22 cellular contexts compared by ENCODE assay signal in genomic region chr15:71682051-71682450, GRCh38.
DNase-seq lines count a peak whose midpoint lies in the region; ATAC-seq and TF ChIP-seq lines count a peak whose summit lies in the region.
"Had no signal": no experiment of that assay in that cellular context is flagged by ENCODE, and none has a peak within 500 bp of the region (broad histone marks: within the 10 kb centered on the region; RNA-seq: fewer than 3 reads in every experiment).

No MANE protein-coding gene starts in this region.

- H4K91ac ChIP-seq in IMR-90 (ENCODE audit: insufficient read depth, low read depth, low read length): no peak overlapping the region
- H4K91ac ChIP-seq in mesenchymal stem cell (ENCODE audit: low read length): no peak overlapping the region

- no peak overlapping the region for H2BK5ac ChIP-seq in IMR-90 (ENCODE audit: low read depth, low read length, poor library complexity, severe bottlenecking)
- H2BK5ac ChIP-seq in mesenchymal stem cell (ENCODE audit: low read depth, low read length, poor library complexity, severe bottlenecking): no peak overlapping the region

- peak overlapping the region in 1 of 2 experiments; percentile 19; a peak in 1 of 4 replicates for H4K8ac ChIP-seq in IMR-90 (ENCODE audit: low read depth in 2 of 2, low read length in 2 of 2)
- H4K8ac ChIP-seq in mesenchymal stem cell (ENCODE audit: low read length): no peak overlapping the region

- H3K36me3 ChIP-seq in left ventricle myocardium inferior (no peaks in the 10 kb centered on the region), IMR-90 (ENCODE audit: control insufficient read depth, insufficient read depth, low read length) (no peaks in the 10 kb centered on the region), mesenchymal stem cell (ENCODE audit: control insufficient read depth in 1 of 2, insufficient read depth in 2 of 2, low read depth in 1 of 2, low read length in 2 of 2) (no peaks in the 10 kb centered on the region), vagina (no peaks in the 10 kb centered on the region), lower lobe of right lung (no peaks in the 10 kb centered on the region)
- H3K36me3 ChIP-seq: BE2C; BLaER1 treated with 17β-estradiol and CSF1 and Interleukin-3, amounts not matched to agents 10 nM and 100 nM had no signal

- no peak overlapping the region for H4K5ac ChIP-seq in IMR-90 (ENCODE audit: low read depth, low read length)

- in situ Hi-C loops in IMR-90 (cut with MboI; ENCODE audit: low sequenced_read_pairs): no loop called here

- 0 out of 2 replicates have a peak overlapping the region, but pooled peaks have one; percentile 28 for H3K4ac ChIP-seq in IMR-90 (ENCODE audit: low read depth, low read length)
- H3K4ac ChIP-seq in mesenchymal stem cell (ENCODE audit: low read depth in 1 of 2, low read length in 2 of 2): no peak overlapping the region

- H3K9me3 ChIP-seq in left ventricle myocardium inferior (replicated peaks): no peaks in the 10 kb centered on the region
- H3K9me3 ChIP-seq in IMR-90 (ENCODE audit: control insufficient read depth, insufficient read depth, low read length): no peaks in the 10 kb centered on the region
- no peaks in the 10 kb centered on the region for H3K9me3 ChIP-seq in mesenchymal stem cell (ENCODE audit: control insufficient read depth, low read length)
- H3K9me3 ChIP-seq in vagina: no peaks in the 10 kb centered on the region
- no peaks in the 10 kb centered on the region for H3K9me3 ChIP-seq in lower lobe of right lung
- H3K9me3 ChIP-seq: BE2C; BLaER1 treated with 17β-estradiol and CSF1 and Interleukin-3, amounts not matched to agents 10 nM and 100 nM had no signal

- 0 out of 2 replicates have a peak overlapping the region, but pooled peaks have one; percentile 50 for H3K14ac ChIP-seq in IMR-90 (replicated peaks; ENCODE audit: low read depth, low read length)
- H3K14ac ChIP-seq in mesenchymal stem cell (ENCODE audit: low read length in 2 of 2): no peak overlapping the region

- H4K20me1 ChIP-seq in IMR-90 (ENCODE audit: insufficient read depth, low read length): no peaks in the 10 kb centered on the region; the same call in 1 of the 2 replicates
- H4K20me1 ChIP-seq: BLaER1 treated with 17β-estradiol and CSF1 and Interleukin-3, amounts not matched to agents 10 nM and 100 nM had no signal

- peak overlapping the region; percentile 50; the same call in 1 of the 2 replicates for H2AK5ac ChIP-seq in IMR-90 (ENCODE audit: low read depth, low read length)
- H2AK5ac ChIP-seq in mesenchymal stem cell (ENCODE audit: low read length, severe bottlenecking): peak overlapping the region; percentile 88

- H3K4me1 ChIP-seq in left ventricle myocardium inferior (peaks cover 47% of the 10 kb centered on the region), IMR-90 (ENCODE audit: control insufficient read depth, insufficient read depth, low read length) (peaks cover 14% of the 10 kb centered on the region), mesenchymal stem cell (ENCODE audit: control insufficient read depth, insufficient read depth, low read depth, low read length) (peaks cover 4% of the 10 kb centered on the region), vagina (peaks cover 60% of the 10 kb centered on the region), lower lobe of right lung (peaks cover 18% of the 10 kb centered on the region)
- H3K4me1 ChIP-seq: BE2C had no signal

- H3K79me1 ChIP-seq in IMR-90 (ENCODE audit: low read depth in 1 of 2, low read length in 2 of 2) (peaks cover 3 to 8% of the 10 kb centered on the region in 2 experiments; a peak in 2 of 4 replicates), mesenchymal stem cell (replicated peaks; ENCODE audit: low read length, poor library complexity, severe bottlenecking) (peaks cover under 1% of the 10 kb centered on the region)

- TF ChIP-seq CTCF in left ventricle myocardium inferior (IDR thresholded peaks at IDR 0.05; ENCODE audit: borderline replicate concordance): no peak
- no peak for TF ChIP-seq CTCF in IMR-90 (conservative IDR thresholded peaks at IDR 0.05; ENCODE audit: low read depth, low read length)
- TF ChIP-seq CTCF in vagina (IDR thresholded peaks at IDR 0.05): no peak
- TF ChIP-seq CTCF in lower lobe of right lung (IDR thresholded peaks at IDR 0.05): no peak

- H2AFZ ChIP-seq in IMR-90 (replicated peaks; ENCODE audit: low read length, poor library complexity): no peak overlapping the region
- H2AFZ ChIP-seq in mesenchymal stem cell (ENCODE audit: low read depth, low read length): no peak overlapping the region

- peak overlapping the region; percentile 17 for H3K27ac ChIP-seq in left ventricle myocardium inferior (replicated peaks)
- H3K27ac ChIP-seq in IMR-90 (ENCODE audit: insufficient read depth, low read length): no peak overlapping the region
- H3K27ac ChIP-seq in mesenchymal stem cell (ENCODE audit: low read length, poor library complexity, severe bottlenecking): no peak overlapping the region
- peak overlapping the region; percentile 66 for H3K27ac ChIP-seq in vagina
- H3K27ac ChIP-seq in lower lobe of right lung: no peak overlapping the region
- H3K27ac ChIP-seq: 22Rv1; BLaER1 treated with 17β-estradiol and CSF1 and Interleukin-3, amounts not matched to agents 10 nM and 100 nM had no signal

- H3K4me2 ChIP-seq in IMR-90 (ENCODE audit: low read depth, low read length): no peak overlapping the region
- no peak overlapping the region for H3K4me2 ChIP-seq in mesenchymal stem cell (ENCODE audit: low read length, poor library complexity, severe bottlenecking)
- H3K4me2 ChIP-seq: BLaER1 treated with 17β-estradiol and CSF1 and Interleukin-3, amounts not matched to agents 10 nM and 100 nM had no signal

- 0 out of 2 replicates have a peak overlapping the region, but pooled peaks have one; percentile 8 for H3K23ac ChIP-seq in IMR-90 (ENCODE audit: low read depth, low read length)
- H3K23ac ChIP-seq in mesenchymal stem cell (ENCODE audit: low read length in 2 of 2): no peak overlapping the region

- no peak overlapping the region for H2BK12ac ChIP-seq in mesenchymal stem cell (ENCODE audit: low read length in 2 of 2)

- TF ChIP-seq POLR2A in IMR-90 (IDR thresholded peaks at IDR 0.05; ENCODE audit: low read depth, low read length): no peak
- TF ChIP-seq POLR2A in vagina (IDR thresholded peaks at IDR 0.05): no peak

- dilution Hi-C loops in IMR-90 (cut with HindIII; ENCODE audit: low sequenced_read_pairs, unreplicated experiment): no loop called here

- peak overlapping the region; percentile 30 for H2BK120ac ChIP-seq in IMR-90 (ENCODE audit: low read depth, low read length)
- no peak overlapping the region for H2BK120ac ChIP-seq in mesenchymal stem cell (ENCODE audit: low read depth, low read length)

- no peak for TF ChIP-seq RAD21 in IMR-90 (IDR thresholded peaks at IDR 0.05; ENCODE audit: low read length)

- CTCF ChIA-PET in IMR-90 (lab: Yijun Ruan, JAX): no interaction called here

- no peak for DNase-seq in left ventricle myocardium inferior
- DNase-seq in left cardiac atrium: no peak
- no peak for DNase-seq in IMR-90
- DNase-seq in mesenchymal stem cell: no peak
- DNase-seq in vagina (ENCODE audit: extremely low spot score in 2 of 2): no peak
- DNase-seq in cerebellar nuclear complex (lab: John Stamatoyannopoulos, UW): no peak
- DNase-seq in lower lobe of right lung: no peak
- DNase-seq: ACHN; AML-193; BE2C; CD4-positive, alpha-beta T cell; CD8-positive, alpha-beta memory T cell; DMS 273 treated with DMSO at 0.1 percent for 48 hours; DMS79; EL; GDM1; GOT3 had no signal

- POLR2A ChIA-PET in IMR-90 (lab: Charles Lee; ENCODE audit: unreplicated experiment): no interaction called here

- H2BK15ac ChIP-seq in IMR-90 (ENCODE audit: low read depth, low read length) (0 out of 3 replicates have a peak overlapping the region, but pooled peaks have one; percentile 21), mesenchymal stem cell (ENCODE audit: low read depth, poor library complexity, severe bottlenecking) (no peak overlapping the region)

- H3K27me3 ChIP-seq in left ventricle myocardium inferior (ENCODE audit: low read depth) (no peaks in the 10 kb centered on the region), IMR-90 (ENCODE audit: control insufficient read depth, insufficient read depth, low read length) (no peaks in the 10 kb centered on the region), mesenchymal stem cell (ENCODE audit: control insufficient read depth in 1 of 2, insufficient read depth in 1 of 2, low read length in 2 of 2) (no peaks in the 10 kb centered on the region), vagina (no peaks in the 10 kb centered on the region), lower lobe of right lung (ENCODE audit: low read depth) (no peaks in the 10 kb centered on the region)
- H3K27me3 ChIP-seq: BLaER1 treated with 17β-estradiol and CSF1 and Interleukin-3, amounts not matched to agents 10 nM and 100 nM had no signal

- BruUV-seq in IMR-90 (replicated peaks; lab: Mats Ljungman, UMichigan): no TSS peak

- H3K9me1 ChIP-seq in IMR-90 (ENCODE audit: insufficient read depth, low read length): peaks cover 17% of the 10 kb centered on the region

- H3K9ac ChIP-seq in IMR-90 (ENCODE audit: low read depth, low read length) (no peak overlapping the region), mesenchymal stem cell (ENCODE audit: low read length) (no peak overlapping the region)
- H3K9ac ChIP-seq: BLaER1 treated with 17β-estradiol and CSF1 and Interleukin-3, amounts not matched to agents 10 nM and 100 nM had no signal

- no CpG with 5 or more reads among the region's 2 CpGs for WGBS in IMR-90 (ENCODE audit: extremely low coverage in 2 of 2, insufficient read length in 1 of 2), 2 experiments
- 85% methylated on average over 2 of the region's 2 CpGs for WGBS in mesenchymal stem cell

- H3K4me3 ChIP-seq in left ventricle myocardium inferior: no peak overlapping the region
- H3K4me3 ChIP-seq in IMR-90 (ENCODE audit: insufficient read depth, low read depth, low read length): no peak overlapping the region
- no peak overlapping the region for H3K4me3 ChIP-seq in mesenchymal stem cell (ENCODE audit: insufficient read depth in 1 of 2, low read depth in 1 of 2, low read length in 2 of 2)
- H3K4me3 ChIP-seq in vagina: no peak overlapping the region
- no peak overlapping the region for H3K4me3 ChIP-seq in lower lobe of right lung
- H3K4me3 ChIP-seq: BLaER1 treated with 17β-estradiol and CSF1 and Interleukin-3, amounts not matched to agents 10 nM and 100 nM; GM12878 had no signal

- no peak overlapping the region for H2AK9ac ChIP-seq in IMR-90 (replicated peaks; ENCODE audit: low read depth, low read length, poor library complexity)

- H3K56ac ChIP-seq in IMR-90 (ENCODE audit: extremely low read depth, insufficient read depth, low read length): no peak overlapping the region

- ATAC-seq in left cardiac atrium: no peak
- no peak for ATAC-seq in IMR-90 (ENCODE audit: low read depth)
- no peak for ATAC-seq in GM18907 (IDR thresholded peaks at IDR 0.05; ENCODE audit: unreplicated experiment)
- ATAC-seq in lower lobe of right lung: no peak
- ATAC-seq: GM12878, HCT116 had no signal

- intact Hi-C loops in left ventricle myocardium inferior (cut with micrococcal nuclease): no loop called here
- intact Hi-C loops in left cardiac atrium (cut with DNase I): no loop called here
- intact Hi-C loops in IMR-90 (cut with micrococcal nuclease): no loop called here
- intact Hi-C loops in vagina (cut with DNase I): no loop called here
- intact Hi-C loops in lower lobe of right lung (cut with DNase I): no loop called here

- peak overlapping the region; percentile 62 for H2BK20ac ChIP-seq in IMR-90 (ENCODE audit: low read depth, low read length)

- H3K18ac ChIP-seq in IMR-90 (ENCODE audit: low read depth, low read length) (no peak overlapping the region), mesenchymal stem cell (ENCODE audit: low read depth in 1 of 2, low read length in 2 of 2) (no peak overlapping the region)

Comparison
In these comparisons a context has a peak if more than half of its experiments do, and no peak if none do; other contexts are left out.
1. H3K27ac ChIP-seq: peak in left ventricle myocardium inferior (single experiment) and vagina (single experiment); none in IMR-90 (single experiment), mesenchymal stem cell (single experiment) and lower lobe of right lung (single experiment).